ENCODE assay signal across 1 cellular context in the genomic region with DNA sequence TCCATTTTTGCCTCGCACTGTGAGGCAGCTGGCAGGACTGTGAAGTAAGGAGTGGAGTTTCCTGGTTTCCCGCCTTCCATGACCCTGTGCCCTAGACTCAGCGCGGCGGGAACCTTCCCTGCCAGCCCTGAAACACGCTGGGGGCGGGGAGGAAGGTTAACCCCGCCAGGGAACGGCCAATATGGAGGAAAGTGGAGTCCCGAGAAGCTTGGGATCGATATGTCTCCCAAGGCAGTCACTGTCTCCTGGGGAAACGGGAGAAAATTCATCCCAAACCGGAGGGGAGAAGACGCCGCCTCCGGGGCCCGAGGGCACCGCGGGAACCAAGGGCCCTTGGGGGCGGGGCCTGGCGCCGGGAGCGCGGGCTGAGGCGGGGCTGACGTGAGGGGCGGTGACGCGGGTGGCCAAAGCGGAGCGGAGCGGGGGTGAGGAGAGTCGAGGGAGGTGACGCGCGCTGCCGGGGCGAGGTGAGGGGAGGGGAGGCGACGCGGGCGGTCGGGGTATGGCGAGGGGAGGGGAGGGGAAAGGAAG.
TF ChIP-seq lines count a peak whose summit lies in the region.

A gene with protein sequence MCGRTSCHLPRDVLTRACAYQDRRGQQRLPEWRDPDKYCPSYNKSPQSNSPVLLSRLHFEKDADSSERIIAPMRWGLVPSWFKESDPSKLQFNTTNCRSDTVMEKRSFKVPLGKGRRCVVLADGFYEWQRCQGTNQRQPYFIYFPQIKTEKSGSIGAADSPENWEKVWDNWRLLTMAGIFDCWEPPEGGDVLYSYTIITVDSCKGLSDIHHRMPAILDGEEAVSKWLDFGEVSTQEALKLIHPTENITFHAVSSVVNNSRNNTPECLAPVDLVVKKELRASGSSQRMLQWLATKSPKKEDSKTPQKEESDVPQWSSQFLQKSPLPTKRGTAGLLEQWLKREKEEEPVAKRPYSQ (plus strand): TSS at position 432 of the 531 bp plus-strand sequence. CDS start 863 bp downstream, outside the sequence.

TF ChIP-seq in HepG2, 621 proteins besides CTCF, POLR2A, EP300 and RAD21 (continued from another document and continues in another):
- TF ChIP-seq, protein P1, sequence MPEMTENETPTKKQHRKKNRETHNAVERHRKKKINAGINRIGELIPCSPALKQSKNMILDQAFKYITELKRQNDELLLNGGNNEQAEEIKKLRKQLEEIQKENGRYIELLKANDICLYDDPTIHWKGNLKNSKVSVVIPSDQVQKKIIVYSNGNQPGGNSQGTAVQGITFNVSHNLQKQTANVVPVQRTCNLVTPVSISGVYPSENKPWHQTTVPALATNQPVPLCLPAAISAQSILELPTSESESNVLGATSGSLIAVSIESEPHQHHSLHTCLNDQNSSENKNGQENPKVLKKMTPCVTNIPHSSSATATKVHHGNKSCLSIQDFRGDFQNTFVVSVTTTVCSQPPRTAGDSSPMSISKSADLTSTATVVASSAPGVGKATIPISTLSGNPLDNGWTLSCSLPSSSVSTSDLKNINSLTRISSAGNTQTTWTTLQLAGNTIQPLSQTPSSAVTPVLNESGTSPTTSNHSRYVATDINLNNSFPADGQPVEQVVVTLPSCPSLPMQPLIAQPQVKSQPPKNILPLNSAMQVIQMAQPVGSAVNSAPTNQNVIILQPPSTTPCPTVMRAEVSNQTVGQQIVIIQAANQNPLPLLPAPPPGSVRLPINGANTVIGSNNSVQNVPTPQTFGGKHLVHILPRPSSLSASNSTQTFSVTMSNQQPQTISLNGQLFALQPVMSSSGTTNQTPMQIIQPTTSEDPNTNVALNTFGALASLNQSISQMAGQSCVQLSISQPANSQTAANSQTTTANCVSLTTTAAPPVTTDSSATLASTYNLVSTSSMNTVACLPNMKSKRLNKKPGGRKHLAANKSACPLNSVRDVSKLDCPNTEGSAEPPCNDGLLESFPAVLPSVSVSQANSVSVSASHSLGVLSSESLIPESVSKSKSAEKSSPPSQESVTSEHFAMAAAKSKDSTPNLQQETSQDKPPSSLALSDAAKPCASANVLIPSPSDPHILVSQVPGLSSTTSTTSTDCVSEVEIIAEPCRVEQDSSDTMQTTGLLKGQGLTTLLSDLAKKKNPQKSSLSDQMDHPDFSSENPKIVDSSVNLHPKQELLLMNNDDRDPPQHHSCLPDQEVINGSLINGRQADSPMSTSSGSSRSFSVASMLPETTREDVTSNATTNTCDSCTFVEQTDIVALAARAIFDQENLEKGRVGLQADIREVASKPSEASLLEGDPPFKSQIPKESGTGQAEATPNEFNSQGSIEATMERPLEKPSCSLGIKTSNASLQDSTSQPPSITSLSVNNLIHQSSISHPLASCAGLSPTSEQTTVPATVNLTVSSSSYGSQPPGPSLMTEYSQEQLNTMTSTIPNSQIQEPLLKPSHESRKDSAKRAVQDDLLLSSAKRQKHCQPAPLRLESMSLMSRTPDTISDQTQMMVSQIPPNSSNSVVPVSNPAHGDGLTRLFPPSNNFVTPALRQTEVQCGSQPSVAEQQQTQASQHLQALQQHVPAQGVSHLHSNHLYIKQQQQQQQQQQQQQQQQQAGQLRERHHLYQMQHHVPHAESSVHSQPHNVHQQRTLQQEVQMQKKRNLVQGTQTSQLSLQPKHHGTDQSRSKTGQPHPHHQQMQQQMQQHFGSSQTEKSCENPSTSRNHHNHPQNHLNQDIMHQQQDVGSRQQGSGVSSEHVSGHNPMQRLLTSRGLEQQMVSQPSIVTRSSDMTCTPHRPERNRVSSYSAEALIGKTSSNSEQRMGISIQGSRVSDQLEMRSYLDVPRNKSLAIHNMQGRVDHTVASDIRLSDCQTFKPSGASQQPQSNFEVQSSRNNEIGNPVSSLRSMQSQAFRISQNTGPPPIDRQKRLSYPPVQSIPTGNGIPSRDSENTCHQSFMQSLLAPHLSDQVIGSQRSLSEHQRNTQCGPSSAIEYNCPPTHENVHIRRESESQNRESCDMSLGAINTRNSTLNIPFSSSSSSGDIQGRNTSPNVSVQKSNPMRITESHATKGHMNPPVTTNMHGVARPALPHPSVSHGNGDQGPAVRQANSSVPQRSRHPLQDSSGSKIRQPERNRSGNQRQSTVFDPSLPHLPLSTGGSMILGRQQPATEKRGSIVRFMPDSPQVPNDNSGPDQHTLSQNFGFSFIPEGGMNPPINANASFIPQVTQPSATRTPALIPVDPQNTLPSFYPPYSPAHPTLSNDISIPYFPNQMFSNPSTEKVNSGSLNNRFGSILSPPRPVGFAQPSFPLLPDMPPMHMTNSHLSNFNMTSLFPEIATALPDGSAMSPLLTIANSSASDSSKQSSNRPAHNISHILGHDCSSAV (CRISPR knock-in tag; IDR thresholded peaks at IDR 0.05; ENCODE audit: borderline replicate concordance), result 0 out of 2 replicates have a peak, but pooled peaks have one; percentile 40
- 0 out of 2 replicates have a peak, but pooled peaks have one; percentile 38 for TF ChIP-seq NFE2L1 (CRISPR knock-in tag; IDR thresholded peaks at IDR 0.05; ENCODE audit: borderline replicate concordance)
- TF ChIP-seq, protein P2, sequence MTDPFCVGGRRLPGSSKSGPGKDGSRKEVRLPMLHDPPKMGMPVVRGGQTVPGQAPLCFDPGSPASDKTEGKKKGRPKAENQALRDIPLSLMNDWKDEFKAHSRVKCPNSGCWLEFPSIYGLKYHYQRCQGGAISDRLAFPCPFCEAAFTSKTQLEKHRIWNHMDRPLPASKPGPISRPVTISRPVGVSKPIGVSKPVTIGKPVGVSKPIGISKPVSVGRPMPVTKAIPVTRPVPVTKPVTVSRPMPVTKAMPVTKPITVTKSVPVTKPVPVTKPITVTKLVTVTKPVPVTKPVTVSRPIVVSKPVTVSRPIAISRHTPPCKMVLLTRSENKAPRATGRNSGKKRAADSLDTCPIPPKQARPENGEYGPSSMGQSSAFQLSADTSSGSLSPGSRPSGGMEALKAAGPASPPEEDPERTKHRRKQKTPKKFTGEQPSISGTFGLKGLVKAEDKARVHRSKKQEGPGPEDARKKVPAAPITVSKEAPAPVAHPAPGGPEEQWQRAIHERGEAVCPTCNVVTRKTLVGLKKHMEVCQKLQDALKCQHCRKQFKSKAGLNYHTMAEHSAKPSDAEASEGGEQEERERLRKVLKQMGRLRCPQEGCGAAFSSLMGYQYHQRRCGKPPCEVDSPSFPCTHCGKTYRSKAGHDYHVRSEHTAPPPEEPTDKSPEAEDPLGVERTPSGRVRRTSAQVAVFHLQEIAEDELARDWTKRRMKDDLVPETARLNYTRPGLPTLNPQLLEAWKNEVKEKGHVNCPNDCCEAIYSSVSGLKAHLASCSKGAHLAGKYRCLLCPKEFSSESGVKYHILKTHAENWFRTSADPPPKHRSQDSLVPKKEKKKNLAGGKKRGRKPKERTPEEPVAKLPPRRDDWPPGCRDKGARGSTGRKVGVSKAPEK (CRISPR knock-in tag; IDR thresholded peaks at IDR 0.05; ENCODE audit: borderline replicate concordance), result 0 out of 2 replicates have a peak, but pooled peaks have one; percentile 56
- TF ChIP-seq SIN3A (IDR thresholded peaks at IDR 0.05; ENCODE audit: borderline replicate concordance, low read depth, low read length), result peak; percentile 38; the same call in 1 of the 2 replicates
- TF ChIP-seq SATB2 (CRISPR knock-in tag; IDR thresholded peaks at IDR 0.05), result no peak
- 0 out of 2 replicates have a peak, but pooled peaks have one; percentile 52 for TF ChIP-seq TOPORS (CRISPR knock-in tag; IDR thresholded peaks at IDR 0.05)
- no peak for TF ChIP-seq ZNF207 (IDR thresholded peaks at IDR 0.05; ENCODE audit: borderline replicate concordance)
- no peak for TF ChIP-seq ETV5 (CRISPR knock-in tag; IDR thresholded peaks at IDR 0.05; ENCODE audit: borderline replicate concordance)
- TF ChIP-seq, protein P3, sequence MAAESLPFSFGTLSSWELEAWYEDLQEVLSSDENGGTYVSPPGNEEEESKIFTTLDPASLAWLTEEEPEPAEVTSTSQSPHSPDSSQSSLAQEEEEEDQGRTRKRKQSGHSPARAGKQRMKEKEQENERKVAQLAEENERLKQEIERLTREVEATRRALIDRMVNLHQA (CRISPR knock-in tag; IDR thresholded peaks at IDR 0.05), result no peak
- no peak for TF ChIP-seq PTBP1 (IDR thresholded peaks at IDR 0.05; ENCODE audit: low read depth, low read length, poor library complexity, severe bottlenecking)
- TF ChIP-seq, protein P4, sequence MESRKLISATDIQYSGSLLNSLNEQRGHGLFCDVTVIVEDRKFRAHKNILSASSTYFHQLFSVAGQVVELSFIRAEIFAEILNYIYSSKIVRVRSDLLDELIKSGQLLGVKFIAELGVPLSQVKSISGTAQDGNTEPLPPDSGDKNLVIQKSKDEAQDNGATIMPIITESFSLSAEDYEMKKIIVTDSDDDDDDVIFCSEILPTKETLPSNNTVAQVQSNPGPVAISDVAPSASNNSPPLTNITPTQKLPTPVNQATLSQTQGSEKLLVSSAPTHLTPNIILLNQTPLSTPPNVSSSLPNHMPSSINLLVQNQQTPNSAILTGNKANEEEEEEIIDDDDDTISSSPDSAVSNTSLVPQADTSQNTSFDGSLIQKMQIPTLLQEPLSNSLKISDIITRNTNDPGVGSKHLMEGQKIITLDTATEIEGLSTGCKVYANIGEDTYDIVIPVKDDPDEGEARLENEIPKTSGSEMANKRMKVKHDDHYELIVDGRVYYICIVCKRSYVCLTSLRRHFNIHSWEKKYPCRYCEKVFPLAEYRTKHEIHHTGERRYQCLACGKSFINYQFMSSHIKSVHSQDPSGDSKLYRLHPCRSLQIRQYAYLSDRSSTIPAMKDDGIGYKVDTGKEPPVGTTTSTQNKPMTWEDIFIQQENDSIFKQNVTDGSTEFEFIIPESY (CRISPR knock-in tag; IDR thresholded peaks at IDR 0.05), result peak; percentile 54; the same call in 1 of the 2 replicates
- no peak for TF ChIP-seq AGO1 (IDR thresholded peaks at IDR 0.05; ENCODE audit: low read depth, low read length, poor library complexity, severe bottlenecking)
- TF ChIP-seq, protein P5, sequence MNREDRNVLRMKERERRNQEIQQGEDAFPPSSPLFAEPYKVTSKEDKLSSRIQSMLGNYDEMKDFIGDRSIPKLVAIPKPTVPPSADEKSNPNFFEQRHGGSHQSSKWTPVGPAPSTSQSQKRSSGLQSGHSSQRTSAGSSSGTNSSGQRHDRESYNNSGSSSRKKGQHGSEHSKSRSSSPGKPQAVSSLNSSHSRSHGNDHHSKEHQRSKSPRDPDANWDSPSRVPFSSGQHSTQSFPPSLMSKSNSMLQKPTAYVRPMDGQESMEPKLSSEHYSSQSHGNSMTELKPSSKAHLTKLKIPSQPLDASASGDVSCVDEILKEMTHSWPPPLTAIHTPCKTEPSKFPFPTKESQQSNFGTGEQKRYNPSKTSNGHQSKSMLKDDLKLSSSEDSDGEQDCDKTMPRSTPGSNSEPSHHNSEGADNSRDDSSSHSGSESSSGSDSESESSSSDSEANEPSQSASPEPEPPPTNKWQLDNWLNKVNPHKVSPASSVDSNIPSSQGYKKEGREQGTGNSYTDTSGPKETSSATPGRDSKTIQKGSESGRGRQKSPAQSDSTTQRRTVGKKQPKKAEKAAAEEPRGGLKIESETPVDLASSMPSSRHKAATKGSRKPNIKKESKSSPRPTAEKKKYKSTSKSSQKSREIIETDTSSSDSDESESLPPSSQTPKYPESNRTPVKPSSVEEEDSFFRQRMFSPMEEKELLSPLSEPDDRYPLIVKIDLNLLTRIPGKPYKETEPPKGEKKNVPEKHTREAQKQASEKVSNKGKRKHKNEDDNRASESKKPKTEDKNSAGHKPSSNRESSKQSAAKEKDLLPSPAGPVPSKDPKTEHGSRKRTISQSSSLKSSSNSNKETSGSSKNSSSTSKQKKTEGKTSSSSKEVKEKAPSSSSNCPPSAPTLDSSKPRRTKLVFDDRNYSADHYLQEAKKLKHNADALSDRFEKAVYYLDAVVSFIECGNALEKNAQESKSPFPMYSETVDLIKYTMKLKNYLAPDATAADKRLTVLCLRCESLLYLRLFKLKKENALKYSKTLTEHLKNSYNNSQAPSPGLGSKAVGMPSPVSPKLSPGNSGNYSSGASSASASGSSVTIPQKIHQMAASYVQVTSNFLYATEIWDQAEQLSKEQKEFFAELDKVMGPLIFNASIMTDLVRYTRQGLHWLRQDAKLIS (CRISPR knock-in tag; IDR thresholded peaks at IDR 0.05), result no peak
- TF ChIP-seq ZBTB21 (CRISPR knock-in tag; IDR thresholded peaks at IDR 0.05), result no peak
- TF ChIP-seq, protein P6, sequence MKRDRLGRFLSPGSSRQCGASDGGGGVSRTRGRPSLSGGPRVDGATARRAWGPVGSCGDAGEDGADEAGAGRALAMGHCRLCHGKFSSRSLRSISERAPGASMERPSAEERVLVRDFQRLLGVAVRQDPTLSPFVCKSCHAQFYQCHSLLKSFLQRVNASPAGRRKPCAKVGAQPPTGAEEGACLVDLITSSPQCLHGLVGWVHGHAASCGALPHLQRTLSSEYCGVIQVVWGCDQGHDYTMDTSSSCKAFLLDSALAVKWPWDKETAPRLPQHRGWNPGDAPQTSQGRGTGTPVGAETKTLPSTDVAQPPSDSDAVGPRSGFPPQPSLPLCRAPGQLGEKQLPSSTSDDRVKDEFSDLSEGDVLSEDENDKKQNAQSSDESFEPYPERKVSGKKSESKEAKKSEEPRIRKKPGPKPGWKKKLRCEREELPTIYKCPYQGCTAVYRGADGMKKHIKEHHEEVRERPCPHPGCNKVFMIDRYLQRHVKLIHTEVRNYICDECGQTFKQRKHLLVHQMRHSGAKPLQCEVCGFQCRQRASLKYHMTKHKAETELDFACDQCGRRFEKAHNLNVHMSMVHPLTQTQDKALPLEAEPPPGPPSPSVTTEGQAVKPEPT (CRISPR knock-in tag; IDR thresholded peaks at IDR 0.05; ENCODE audit: low read depth), result no peak
- TF ChIP-seq ZZZ3 (CRISPR knock-in tag; IDR thresholded peaks at IDR 0.05; ENCODE audit: borderline replicate concordance), result no peak; the same call in 1 of the 2 replicates
- TF ChIP-seq KMT2B (CRISPR knock-in tag; IDR thresholded peaks at IDR 0.05), result 0 out of 2 replicates have a peak, but pooled peaks have one; percentile 23
- TF ChIP-seq ELF1 (CRISPR knock-in tag; IDR thresholded peaks at IDR 0.05), result peak; percentile 31; the same call in 1 of the 2 replicates
- TF ChIP-seq ZNF772 (CRISPR knock-in tag; IDR thresholded peaks at IDR 0.05), result 0 out of 2 replicates have a peak, but pooled peaks have one; percentile 37
- TF ChIP-seq POLR2AphosphoS5 (IDR thresholded peaks at IDR 0.05; ENCODE audit: low read depth, low read length), result peak; percentile 72; the same call in 1 of the 2 replicates
- no peak for TF ChIP-seq PHF5A (CRISPR knock-in tag; IDR thresholded peaks at IDR 0.05; ENCODE audit: low read depth, unreplicated experiment)
- TF ChIP-seq, protein P7, sequence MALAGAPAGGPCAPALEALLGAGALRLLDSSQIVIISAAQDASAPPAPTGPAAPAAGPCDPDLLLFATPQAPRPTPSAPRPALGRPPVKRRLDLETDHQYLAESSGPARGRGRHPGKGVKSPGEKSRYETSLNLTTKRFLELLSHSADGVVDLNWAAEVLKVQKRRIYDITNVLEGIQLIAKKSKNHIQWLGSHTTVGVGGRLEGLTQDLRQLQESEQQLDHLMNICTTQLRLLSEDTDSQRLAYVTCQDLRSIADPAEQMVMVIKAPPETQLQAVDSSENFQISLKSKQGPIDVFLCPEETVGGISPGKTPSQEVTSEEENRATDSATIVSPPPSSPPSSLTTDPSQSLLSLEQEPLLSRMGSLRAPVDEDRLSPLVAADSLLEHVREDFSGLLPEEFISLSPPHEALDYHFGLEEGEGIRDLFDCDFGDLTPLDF (CRISPR knock-in tag; IDR thresholded peaks at IDR 0.05), result no peak; the same call in 1 of the 2 replicates
- TF ChIP-seq SRY (CRISPR knock-in tag; IDR thresholded peaks at IDR 0.05), result no peak
- TF ChIP-seq DPF2 (CRISPR knock-in tag; IDR thresholded peaks at IDR 0.05; ENCODE audit: borderline replicate concordance, low read depth), result no peak
- peak; percentile 16; the same call in 1 of the 2 replicates for TF ChIP-seq ELF3 (CRISPR knock-in tag; IDR thresholded peaks at IDR 0.05)
- TF ChIP-seq ZNF883 (CRISPR knock-in tag; IDR thresholded peaks at IDR 0.05; ENCODE audit: not compliant biosample characterization), result no peak
- no peak for TF ChIP-seq ZNF7 (CRISPR knock-in tag; IDR thresholded peaks at IDR 0.05)
